Comparison of ENCODE assay signal across 1 cellular context in genomic region chr1:6171546-6172124, GRCh38.
TF ChIP-seq lines count a peak whose summit lies in the region.

No MANE protein-coding gene starts in this region.

TF ChIP-seq in H1, 55 proteins besides CTCF, POLR2A, EP300 and RAD21:
- TF ChIP-seq TAF7 (optimal IDR thresholded peaks at IDR 0.05; ENCODE audit: borderline replicate concordance, low read depth, low read length): no peak
- TF ChIP-seq HDAC6 (IDR thresholded peaks at IDR 0.05; ENCODE audit: low read depth, low read length): no peak
- no peak for TF ChIP-seq SAP30 (IDR thresholded peaks at IDR 0.05; ENCODE audit: insufficient read depth, insufficient replicate concordance, low read length)
- TF ChIP-seq SP1 (IDR thresholded peaks at IDR 0.05; ENCODE audit: low read depth, low read length): no peak
- TF ChIP-seq CHD2 (IDR thresholded peaks at IDR 0.05; ENCODE audit: low read length): no peak
- TF ChIP-seq JUND (IDR thresholded peaks at IDR 0.05; ENCODE audit: low read length): no peak
TF ChIP-seq in H1: peak in this region for 0.
